9 cellular contexts compared by ENCODE assay signal in the genomic region with DNA sequence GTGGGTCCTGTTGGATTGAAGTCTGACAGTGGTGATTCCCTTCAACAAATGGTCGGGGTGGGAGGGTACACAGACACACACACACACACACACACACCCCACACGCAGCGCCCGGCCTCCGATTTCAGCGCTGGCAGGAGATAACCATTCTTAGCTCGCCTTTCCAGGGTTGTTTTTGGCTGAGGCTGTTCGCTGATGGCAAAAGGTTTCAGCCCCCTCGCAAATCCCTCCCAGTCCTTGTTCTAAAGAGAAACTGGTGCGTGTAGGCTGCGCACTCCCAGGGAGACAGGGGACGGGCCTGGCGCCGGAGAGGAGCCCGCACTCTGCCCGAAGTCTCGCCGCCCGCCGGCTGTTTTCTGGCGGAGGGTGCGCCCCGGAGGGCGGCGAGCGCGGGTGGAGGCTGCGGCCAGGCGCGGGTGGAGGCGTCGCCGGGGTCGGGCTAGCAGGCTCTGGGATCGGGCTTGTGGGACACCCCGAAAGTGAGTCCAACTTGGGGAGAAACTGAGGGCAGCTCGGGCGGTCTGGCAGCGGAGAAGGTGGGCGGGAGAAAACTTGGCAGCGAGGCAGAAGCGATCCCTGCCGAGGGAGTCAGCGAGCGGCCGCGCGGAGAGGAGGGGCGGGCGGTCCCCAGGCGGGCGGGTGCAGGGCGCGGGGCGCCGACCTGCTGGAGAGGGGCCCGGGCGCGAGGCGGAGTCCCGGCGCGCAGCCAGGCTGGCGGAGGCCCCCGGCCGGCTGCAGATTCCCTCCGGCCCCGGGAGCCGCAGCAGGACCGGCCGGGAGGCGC. TPM values are rescaled to one million over a fixed set of nuclear protein-coding genes. Genes with fewer than 3 reads are reported as not detected.
DNase-seq lines count a peak whose midpoint lies in the region; ATAC-seq and TF ChIP-seq lines count a peak whose summit lies in the region.
"Not testable (repeated sequence)": the region's sequence is repeated elsewhere in the genome, so short reads cannot be mapped to it uniquely, and the experiment has no call there.
"Had no signal": no experiment of that assay in that cellular context is flagged by ENCODE, and none has a peak within 500 bp of the region (broad histone marks: within the 10 kb centered on the region; RNA-seq: fewer than 3 reads in every experiment).

No MANE protein-coding gene starts in this region.

- H3K4me1 Mint-ChIP-seq in activated CD4-positive, alpha-beta T cell treated with anti-CD3 and anti-CD28 coated beads for 36 hours; neural crest cell; stimulated activated effector memory CD8-positive, alpha-beta T cell treated with anti-CD3 and anti-CD28 coated beads, Interleukin-12 subunit alpha, Interleukin-12 subunit beta, amount 100 ng/mL, for 72 hours: not testable (repeated sequence)

- ATAC-seq in activated CD4-positive, alpha-beta T cell treated with anti-CD3 and anti-CD28 coated beads for 36 hours, result peak; percentile 73
- ATAC-seq in stimulated activated effector memory CD8-positive, alpha-beta T cell treated with anti-CD3 and anti-CD28 coated beads, Interleukin-12 subunit alpha, Interleukin-12 subunit beta, amount 100 ng/mL, for 72 hours, result peak; percentile 77

- H3K27me3 Mint-ChIP-seq in activated CD4-positive, alpha-beta T cell treated with anti-CD3 and anti-CD28 coated beads for 36 hours, result not testable (repeated sequence)
- H3K27me3 Mint-ChIP-seq in neural crest cell (ENCODE audit: low read depth), result peaks cover 47% of the 10 kb centered on the region

- not testable (repeated sequence) for TF ChIP-seq CTCF in BJ (IDR thresholded peaks at IDR 0.05; ENCODE audit: insufficient read depth, low read depth, low read length); neural crest cell (conservative IDR thresholded peaks at IDR 0.05)

- H3K36me3 Mint-ChIP-seq in activated CD4-positive, alpha-beta T cell treated with anti-CD3 and anti-CD28 coated beads for 36 hours (ENCODE audit: low read depth); neural crest cell (ENCODE audit: low read depth); stimulated activated effector memory CD8-positive, alpha-beta T cell treated with anti-CD3 and anti-CD28 coated beads, Interleukin-12 subunit alpha, Interleukin-12 subunit beta, amount 100 ng/mL, for 72 hours: not testable (repeated sequence)

- H3K27me3 ChIP-seq in BJ (ENCODE audit: control insufficient read depth, insufficient read depth, low read length); adipocyte (replicated peaks; ENCODE audit: control insufficient read depth, insufficient read depth, low read length); esophagus (ENCODE audit: control insufficient read depth in 1 of 2, insufficient read depth in 2 of 2, low read length in 2 of 2): not testable (repeated sequence)
- H3K27me3 ChIP-seq in HUES6 (ENCODE audit: control insufficient read depth, insufficient read depth, low read length), result peaks cover 42% of the 10 kb centered on the region

- H3K4me1 ChIP-seq in HUES6 (ENCODE audit: control insufficient read depth, insufficient read depth, low read length); adipocyte (ENCODE audit: control insufficient read depth, insufficient read depth, low read length); esophagus (ENCODE audit: control insufficient read depth in 2 of 2, insufficient read depth in 2 of 2, low read length in 1 of 2): not testable (repeated sequence)

- not testable (repeated sequence) for H3K9me3 ChIP-seq in HUES6 (ENCODE audit: control insufficient read depth, insufficient read depth, low read depth, low read length); adipocyte (ENCODE audit: control insufficient read depth, low read length); esophagus (ENCODE audit: control insufficient read depth in 2 of 2, insufficient read depth in 1 of 2, low read depth in 1 of 2, low read length in 1 of 2)

- not testable (repeated sequence) for H3K27ac ChIP-seq in HUES6 (ENCODE audit: low read depth, low read length)
- peak overlapping the region; percentile 70 to 85 for H3K27ac ChIP-seq in esophagus (ENCODE audit: low read depth in 2 of 2, low read length in 1 of 2)

- DNase-seq in BJ (ENCODE audit: low read depth), result not testable (repeated sequence)
- DNase-seq in activated CD4-positive, alpha-beta T cell treated with anti-CD3 and anti-CD28 coated beads for 36 hours, result peak; percentile 38
- peak; percentile 48 for DNase-seq in adipocyte (ENCODE audit: low read depth)
- peak; percentile 20 for DNase-seq in iPS-NIHi7 (ENCODE audit: extremely low spot score)
- peak; percentile 13 for DNase-seq in neural crest cell (ENCODE audit: low read depth, low spot score)
- DNase-seq in stimulated activated effector memory CD8-positive, alpha-beta T cell treated with anti-CD3 and anti-CD28 coated beads, Interleukin-12 subunit alpha, Interleukin-12 subunit beta, amount 100 ng/mL, for 72 hours (ENCODE audit: low spot score in 2 of 2), result peak; percentile 14 to 59

- WGBS in esophagus, 2 donors, result 1% methylated on average over 59 to 72 of the region's 72 CpGs

- not testable (repeated sequence) for H3K9ac ChIP-seq in HUES6 (ENCODE audit: low read length)
- H3K9ac ChIP-seq in adipocyte (ENCODE audit: low read length), result peak overlapping the region; percentile 76

- H3K4me3 ChIP-seq in BJ (ENCODE audit: low read depth, low read length) (peak overlapping the region; percentile 55), HUES6 (ENCODE audit: low read depth, low read length) (peak overlapping the region; percentile 63), adipocyte (ENCODE audit: low read length) (peak overlapping the region; percentile 79), esophagus (ENCODE audit: low read depth in 1 of 2, low read length in 2 of 2) (peak overlapping the region; percentile 35 to 50)

- intact Hi-C loops in activated CD4-positive, alpha-beta T cell treated with anti-CD3 and anti-CD28 coated beads for 36 hours (cut with DNase I, micrococcal nuclease), result not testable (repeated sequence)

- POLR2A ChIA-PET in BJ (lab: Charles Lee); activated CD4-positive, alpha-beta T cell treated with anti-CD3 and anti-CD28 coated beads for 36 hours (lab: Charles Lee): not testable (repeated sequence)

- H3K36me3 ChIP-seq in BJ (ENCODE audit: control insufficient read depth, insufficient read depth, low read length); HUES6 (ENCODE audit: control insufficient read depth, insufficient read depth, low read length); adipocyte (ENCODE audit: control insufficient read depth, insufficient read depth, low read length, severe bottlenecking); esophagus (ENCODE audit: control insufficient read depth in 2 of 2, insufficient read depth in 2 of 2, low read length in 1 of 2): not testable (repeated sequence)

- H3K27ac Mint-ChIP-seq in activated CD4-positive, alpha-beta T cell treated with anti-CD3 and anti-CD28 coated beads for 36 hours; neural crest cell (ENCODE audit: unreplicated experiment): not testable (repeated sequence)
- H3K27ac Mint-ChIP-seq in stimulated activated effector memory CD8-positive, alpha-beta T cell treated with anti-CD3 and anti-CD28 coated beads, Interleukin-12 subunit alpha, Interleukin-12 subunit beta, amount 100 ng/mL, for 72 hours, result peak overlapping the region; percentile 34

- H3K9me3 Mint-ChIP-seq in activated CD4-positive, alpha-beta T cell treated with anti-CD3 and anti-CD28 coated beads for 36 hours (ENCODE audit: low read depth); neural crest cell; stimulated activated effector memory CD8-positive, alpha-beta T cell treated with anti-CD3 and anti-CD28 coated beads, Interleukin-12 subunit alpha, Interleukin-12 subunit beta, amount 100 ng/mL, for 72 hours: not testable (repeated sequence)

- CTCF ChIA-PET in BJ (lab: Yijun Ruan, JAX); activated CD4-positive, alpha-beta T cell treated with anti-CD3 and anti-CD28 coated beads for 36 hours (lab: Charles Lee): not testable (repeated sequence)

- H3K4me3 Mint-ChIP-seq in activated CD4-positive, alpha-beta T cell treated with anti-CD3 and anti-CD28 coated beads for 36 hours, result peak overlapping the region; percentile 68
- peak overlapping the region; percentile 73 for H3K4me3 Mint-ChIP-seq in neural crest cell
- peak overlapping the region; percentile 69 for H3K4me3 Mint-ChIP-seq in stimulated activated effector memory CD8-positive, alpha-beta T cell treated with anti-CD3 and anti-CD28 coated beads, Interleukin-12 subunit alpha, Interleukin-12 subunit beta, amount 100 ng/mL, for 72 hours

RNA-seq across cellular contexts. Expression of gene FOXD4L1, which starts 42.9 kb away (rescaled TPM):
- polyA plus RNA-seq in BJ (2011; rRNA removed), result 0.02 TPM in 1 of 2 replicates, not detected in the other
- 0.05 and 0.10 TPM in 2 replicates for polyA minus RNA-seq in BJ (2011; rRNA and poly(A)+ RNA removed)
- under 1 TPM in 1 of 2 experiments, not detected in 1; 0.14 TPM for total RNA-seq in activated CD4-positive, alpha-beta T cell treated with anti-CD3 and anti-CD28 coated beads for 36 hours
- under 1 TPM; 0.02 to 0.22 TPM for polyA plus RNA-seq in esophagus
- total RNA-seq in neural crest cell, result 0.23 and 0.52 TPM in 2 replicates
- total RNA-seq: RPMI7951 had no signal
